Comparison of ENCODE assay signal across 12 cellular contexts in the genomic region with DNA sequence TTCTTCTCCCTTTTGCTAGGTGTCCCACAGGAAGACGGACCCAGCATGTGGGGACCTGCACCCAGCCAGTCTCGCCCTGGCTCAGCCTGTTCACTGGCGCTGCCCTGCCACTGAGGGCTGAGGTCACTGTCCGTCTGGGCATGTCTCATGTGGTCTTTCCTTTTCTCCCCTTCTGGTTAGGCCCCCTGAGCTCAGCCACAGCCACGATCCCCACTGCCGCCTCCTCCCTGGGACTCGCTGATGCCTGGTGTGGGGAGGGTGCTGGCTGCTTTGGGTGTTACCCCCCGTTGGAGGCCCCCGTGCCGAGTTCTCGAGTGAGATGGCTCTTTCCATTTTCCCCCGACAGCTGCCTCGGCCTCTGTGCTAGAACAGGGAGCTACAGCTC. TPM values are rescaled to one million over a fixed set of nuclear protein-coding genes. Genes with fewer than 3 reads are reported as not detected.
DNase-seq lines count a peak whose midpoint lies in the region; ATAC-seq and TF ChIP-seq lines count a peak whose summit lies in the region.
"Had no signal": no experiment of that assay in that cellular context is flagged by ENCODE, and none has a peak within 500 bp of the region (broad histone marks: within the 10 kb centered on the region; RNA-seq: fewer than 3 reads in every experiment).

No MANE protein-coding gene starts in this region.

- peak; percentile 41 for ATAC-seq in DND-41 (ENCODE audit: insufficient read depth, low read depth)
- no peak for ATAC-seq in activated naive CD8-positive, alpha-beta T cell treated with anti-CD3 and anti-CD28 coated beads, Interleukin-2, amount 50 U/mL, for 24 hours
- peak; percentile 14 to 35 for ATAC-seq in stimulated activated naive B cell treated with anti-CD40 and anti-IgM and Interleukin-4, amounts not matched to agents 10 μg/mL and 1 μg/mL and 100 μg/mL, for 72 hours (replicated peaks)

- DNase-seq in DND-41 (no peak), NCI-H1417 treated with DMSO at 0.1 percent for 48 hours (lab: John Stamatoyannopoulos, UW) (no peak), OCI-LY7 (ENCODE audit: low spot score) (no peak), NCI-H1105 treated with DMSO at 0.1 percent for 48 hours (lab: John Stamatoyannopoulos, UW) (no peak), progenitor cell of endocrine pancreas (ENCODE audit: low spot score, unreplicated experiment) (no peak)
- no peak for DNase-seq in activated naive CD8-positive, alpha-beta T cell treated with anti-CD3 and anti-CD28 coated beads, Interleukin-2, amount 50 U/mL, for 24 hours
- DNase-seq in stimulated activated naive B cell treated with anti-CD40 and anti-IgM and Interleukin-4, amounts not matched to agents 10 μg/mL and 1 μg/mL and 100 μg/mL, for 72 hours = no peak
- DNase-seq: CD8-positive, alpha-beta memory T cell; NCI-H226; T-helper 9 cell had no signal

- no peaks in the 10 kb centered on the region for H3K79me2 ChIP-seq in DND-41 (ENCODE audit: insufficient read depth, low read length)
- H3K79me2 ChIP-seq in OCI-LY7 (ENCODE audit: insufficient read depth, low read depth, low read length) = no peaks in the 10 kb centered on the region

- H3K36me3 Mint-ChIP-seq in activated naive CD8-positive, alpha-beta T cell treated with anti-CD3 and anti-CD28 coated beads, Interleukin-2, amount 50 U/mL, for 24 hours (ENCODE audit: low read depth) = peaks cover 1% of the 10 kb centered on the region
- H3K36me3 Mint-ChIP-seq in stimulated activated naive B cell treated with anti-CD40 and anti-IgM and Interleukin-4, amounts not matched to agents 10 μg/mL and 1 μg/mL and 100 μg/mL, for 72 hours = peaks cover 5 to 8% of the 10 kb centered on the region in 2 donors
- H3K36me3 Mint-ChIP-seq in progenitor cell of endocrine pancreas (ENCODE audit: insufficient read depth) = peaks cover 3% of the 10 kb centered on the region

- H3K36me3 ChIP-seq in DND-41 (ENCODE audit: insufficient read depth, low read length) (peaks cover 24% of the 10 kb centered on the region), OCI-LY7 (ENCODE audit: insufficient read depth, low read length) (peaks cover 10% of the 10 kb centered on the region)

- peaks cover 3% of the 10 kb centered on the region for H3K27me3 Mint-ChIP-seq in activated naive CD8-positive, alpha-beta T cell treated with anti-CD3 and anti-CD28 coated beads, Interleukin-2, amount 50 U/mL, for 24 hours
- peaks cover 10 to 15% of the 10 kb centered on the region in 2 donors for H3K27me3 Mint-ChIP-seq in stimulated activated naive B cell treated with anti-CD40 and anti-IgM and Interleukin-4, amounts not matched to agents 10 μg/mL and 1 μg/mL and 100 μg/mL, for 72 hours
- H3K27me3 Mint-ChIP-seq in progenitor cell of endocrine pancreas = peaks cover 3% of the 10 kb centered on the region

- peaks cover 18% of the 10 kb centered on the region for H3K4me1 Mint-ChIP-seq in activated naive CD8-positive, alpha-beta T cell treated with anti-CD3 and anti-CD28 coated beads, Interleukin-2, amount 50 U/mL, for 24 hours
- H3K4me1 Mint-ChIP-seq in stimulated activated naive B cell treated with anti-CD40 and anti-IgM and Interleukin-4, amounts not matched to agents 10 μg/mL and 1 μg/mL and 100 μg/mL, for 72 hours = peaks cover 13 to 35% of the 10 kb centered on the region in 2 donors
- peaks cover 3% of the 10 kb centered on the region for H3K4me1 Mint-ChIP-seq in progenitor cell of endocrine pancreas (ENCODE audit: low read depth)

- H3K9me3 Mint-ChIP-seq in activated naive CD8-positive, alpha-beta T cell treated with anti-CD3 and anti-CD28 coated beads, Interleukin-2, amount 50 U/mL, for 24 hours = no peaks in the 10 kb centered on the region
- no peaks in the 10 kb centered on the region for H3K9me3 Mint-ChIP-seq in stimulated activated naive B cell treated with anti-CD40 and anti-IgM and Interleukin-4, amounts not matched to agents 10 μg/mL and 1 μg/mL and 100 μg/mL, for 72 hours
- H3K9me3 Mint-ChIP-seq in progenitor cell of endocrine pancreas (ENCODE audit: low read depth) = no peaks in the 10 kb centered on the region
- H3K9me3 Mint-ChIP-seq: CD8-positive, alpha-beta memory T cell had no signal

- H3K27ac Mint-ChIP-seq in activated naive CD8-positive, alpha-beta T cell treated with anti-CD3 and anti-CD28 coated beads, Interleukin-2, amount 50 U/mL, for 24 hours = peak overlapping the region; percentile 69
- peak overlapping the region; percentile 86 for H3K27ac Mint-ChIP-seq in stimulated activated naive B cell treated with anti-CD40 and anti-IgM and Interleukin-4, amounts not matched to agents 10 μg/mL and 1 μg/mL and 100 μg/mL, for 72 hours
- H3K27ac Mint-ChIP-seq in progenitor cell of endocrine pancreas = no peak overlapping the region

- H3K27me3 ChIP-seq in DND-41 (ENCODE audit: insufficient read depth, low read length, poor library complexity) (no peaks in the 10 kb centered on the region), layer of hippocampus (ENCODE audit: control insufficient read depth, insufficient read depth, low read length) (no peaks in the 10 kb centered on the region)

- H3K9ac ChIP-seq in DND-41 (ENCODE audit: low read depth, low read length) = no peak overlapping the region

- H2AFZ ChIP-seq in DND-41 (ENCODE audit: low read depth, low read length) (no peak overlapping the region), OCI-LY7 (ENCODE audit: low read length) (no peak overlapping the region)

- no peak overlapping the region for H3K4me3 Mint-ChIP-seq in activated naive CD8-positive, alpha-beta T cell treated with anti-CD3 and anti-CD28 coated beads, Interleukin-2, amount 50 U/mL, for 24 hours
- peak overlapping the region in 1 of 2 donors; percentile 63 for H3K4me3 Mint-ChIP-seq in stimulated activated naive B cell treated with anti-CD40 and anti-IgM and Interleukin-4, amounts not matched to agents 10 μg/mL and 1 μg/mL and 100 μg/mL, for 72 hours
- no peak overlapping the region for H3K4me3 Mint-ChIP-seq in progenitor cell of endocrine pancreas (ENCODE audit: low read depth)
- H3K4me3 Mint-ChIP-seq: CD8-positive, alpha-beta memory T cell had no signal

- H3K4me1 ChIP-seq in DND-41 (ENCODE audit: insufficient read depth, low read length) (peaks cover 19% of the 10 kb centered on the region), OCI-LY7 (ENCODE audit: insufficient read depth, low read length, poor library complexity, severe bottlenecking) (no peaks in the 10 kb centered on the region)

- H3K9me2 ChIP-seq in OCI-LY7 (ENCODE audit: insufficient read depth, low read length) = no peaks in the 10 kb centered on the region

- H3K4me3 ChIP-seq in DND-41 (ENCODE audit: low read depth in 1 of 2, low read length in 2 of 2) (no peak overlapping the region), OCI-LY7 (ENCODE audit: low read depth, low read length, poor library complexity, severe bottlenecking) (no peak overlapping the region)

- H3K4me2 ChIP-seq in DND-41 (ENCODE audit: insufficient read depth, low read length) (no peak overlapping the region), OCI-LY7 (ENCODE audit: low read length) (no peak overlapping the region)

- intact Hi-C loops in OCI-LY7 (cut with micrococcal nuclease; ENCODE audit: unreplicated experiment) = no loop called here

- TF ChIP-seq CTCF in DND-41 (IDR thresholded peaks at IDR 0.05; ENCODE audit: borderline replicate concordance, extremely low read depth, low read length, poor library complexity, severe bottlenecking) (no peak), OCI-LY7 (conservative IDR thresholded peaks at IDR 0.05; ENCODE audit: low read length) (no peak), progenitor cell of endocrine pancreas (IDR thresholded peaks at IDR 0.05; ENCODE audit: unreplicated experiment) (no peak)

- POLR2A ChIA-PET in OCI-LY7 (lab: Charles Lee) = no interaction called here

- H3K9me3 ChIP-seq in DND-41 (ENCODE audit: insufficient read depth, low read length, severe bottlenecking) (no peaks in the 10 kb centered on the region), OCI-LY7 (ENCODE audit: low read length) (no peaks in the 10 kb centered on the region)

- H4K20me1 ChIP-seq in DND-41 (ENCODE audit: insufficient read depth, low read length) (peaks cover 24% of the 10 kb centered on the region), OCI-LY7 (ENCODE audit: insufficient read depth, low read length) (no peaks in the 10 kb centered on the region)

- CTCF ChIA-PET in OCI-LY7 (lab: Charles Lee; ENCODE audit: unreplicated experiment) = interaction anchor here (1.1 kb wide), 1 partner anchor 15 kb away, joined by 3 read pairs; a partner anchor contains a TSS

- BruUV-seq in OCI-LY7 (replicated peaks; lab: Mats Ljungman, UMichigan) = no TSS peak

- H3K27ac ChIP-seq in DND-41 (ENCODE audit: low read length) (no peak overlapping the region), layer of hippocampus (ENCODE audit: low read depth, low read length) (peak overlapping the region; percentile 74), OCI-LY7 (ENCODE audit: low read depth, low read length, poor library complexity, severe bottlenecking) (no peak overlapping the region)
- H3K27ac ChIP-seq: HL-60 had no signal

RNA-seq across cellular contexts. Expression of a gene that starts 14.8 kb away (rescaled TPM):
- 9.5 and 10.0 TPM in 2 replicates for total RNA-seq in OCI-LY7 (2014; rRNA removed; shearing (Covaris generic))
- total RNA-seq in OCI-LY7 (2022) (8.7 and 9.2 TPM in 2 replicates), progenitor cell of endocrine pancreas (7.7 and 7.9 TPM in 2 replicates)

RNA-seq across cellular contexts. Expression of a gene that starts 49.9 kb away (rescaled TPM):
- 65.1 and 69.2 TPM in 2 replicates for total RNA-seq in OCI-LY7 (2014; rRNA removed; shearing (Covaris generic))
- total RNA-seq in OCI-LY7 (2022) (70.6 and 79.0 TPM in 2 replicates), progenitor cell of endocrine pancreas (68.2 and 71.2 TPM in 2 replicates)

RNA-seq across cellular contexts. Expression of a gene that starts 59.6 kb away (rescaled TPM):
- 1.0 and 1.7 TPM in 2 replicates for total RNA-seq in OCI-LY7 (2014; rRNA removed; shearing (Covaris generic))
- 5.2 and 6.1 TPM in 2 replicates for total RNA-seq in OCI-LY7 (2022)
- 81.5 and 84.3 TPM in 2 replicates for total RNA-seq in progenitor cell of endocrine pancreas
- total RNA-seq: CD8-positive, alpha-beta memory T cell had no signal

Comparison
In these comparisons a context has a peak if more than half of its experiments do, and no peak if none do; other contexts are left out.
1. RNA of a gene that starts 59.6 kb away (total RNA-seq): 81.5 to 84.3 TPM in progenitor cell of endocrine pancreas; 1.0 to 6.1 TPM in OCI-LY7; every median in the first group is over 10 times any median in the second.